ENCODE assay signal across 26 cellular contexts in the genomic region with DNA sequence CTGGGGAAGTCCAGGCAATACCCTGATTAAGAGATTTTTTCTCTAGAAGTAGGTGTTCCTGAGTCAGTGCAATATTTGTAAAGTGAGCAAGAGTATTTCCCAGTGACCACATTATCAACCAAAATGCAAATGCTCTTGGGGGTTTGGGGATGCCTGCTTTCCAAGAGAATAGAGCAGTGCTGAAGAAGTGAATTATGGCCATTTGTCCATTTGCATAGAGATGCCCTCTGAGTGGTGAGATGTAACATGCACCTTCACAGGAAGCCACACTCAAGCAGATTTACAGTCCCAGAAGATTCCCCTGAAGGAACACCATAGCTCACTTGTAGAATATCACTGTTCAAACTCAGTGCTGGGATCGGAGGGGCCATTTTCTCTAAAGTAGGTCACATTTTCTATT.
"Had no signal": no experiment of that assay in that cellular context is flagged by ENCODE, and none has a peak within 500 bp of the region (broad histone marks: within the 10 kb centered on the region; RNA-seq: fewer than 3 reads in every experiment).

No MANE protein-coding gene starts in this region.

- H3K79me2 ChIP-seq: hepatocyte had no signal

- H3K4me2 ChIP-seq: hepatocyte had no signal

- H3K4me3 ChIP-seq: gastroesophageal sphincter, heart left ventricle, hepatocyte, left ventricle myocardium inferior, lower lobe of right lung, mucosa of descending colon had no signal

- H3K27me3 ChIP-seq: gastroesophageal sphincter, heart left ventricle, hepatocyte had no signal

- DNase-seq: cortex of kidney; effector CD8-positive, alpha-beta T cell; effector memory CD8-positive, alpha-beta T cell; endodermal cell; erythroblast; foreskin keratinocyte; heart left ventricle; hypothalamus; immature natural killer cell; islet precursor cell; kidney; kidney glomerular epithelial cell; left colon; left ventricle myocardium inferior; lower lobe of right lung; mesenchymal stem cell; mucosa of descending colon; naive B cell; naive thymus-derived CD8-positive, alpha-beta T cell had no signal

- H3K36me3 ChIP-seq: gastroesophageal sphincter, heart left ventricle, left ventricle myocardium inferior, lower lobe of right lung had no signal

- H3K27ac ChIP-seq: epithelial cell of prostate, foreskin keratinocyte, gastroesophageal sphincter, heart left ventricle, hepatocyte, left ventricle myocardium inferior, lower lobe of right lung had no signal

- ATAC-seq: effector memory CD8-positive, alpha-beta T cell; esophagus mucosa; foreskin keratinocyte; gastroesophageal sphincter; heart left ventricle; left colon; left lobe of liver; lower lobe of right lung; mucosa of descending colon; naive thymus-derived CD8-positive, alpha-beta T cell had no signal

- FAIRE-seq: endometrium, frontal cortex, kidney had no signal

- H2AFZ ChIP-seq: hepatocyte had no signal

- H3K9me3 ChIP-seq: lower lobe of right lung, mucosa of descending colon had no signal

- H3K4me1 ChIP-seq: foreskin keratinocyte, gastroesophageal sphincter, heart left ventricle, left ventricle myocardium inferior, lower lobe of right lung had no signal
